8 cellular contexts compared by ENCODE assay signal in genomic region chr16:2883027-2883846, GRCh38. TPM values are rescaled to one million over a fixed set of nuclear protein-coding genes. Genes with fewer than 3 reads are reported as not detected.
DNase-seq lines count a peak whose midpoint lies in the region; ATAC-seq, FAIRE-seq and TF ChIP-seq lines count a peak whose summit lies in the region.

TSS of gene FLYWCH2 (plus strand) at chr16:2883215. CDS start at chr16:2896450, 13,235 bp downstream.

- 0 to 1% methylated on average over 9 to 69 of the region's 82 CpGs for WGBS in body of pancreas, 2 donors
- 1% methylated on average over 82 of the region's 82 CpGs for WGBS in sigmoid colon, 2 donors

- ATAC-seq in GM18520 (IDR thresholded peaks at IDR 0.05; ENCODE audit: unreplicated experiment) = peak; percentile 62
- peak; percentile 59 for ATAC-seq in HG03064 (IDR thresholded peaks at IDR 0.05; ENCODE audit: low read depth, unreplicated experiment)
- peak; percentile 85 for ATAC-seq in body of pancreas

- H3K4me1 ChIP-seq in body of pancreas (peaks cover 19% of the 10 kb centered on the region), sigmoid colon (peaks cover 0 to 16% (median 10%) of the 10 kb centered on the region in 4 donors)

- H3K27ac ChIP-seq in 22Rv1 = peak within 1 kb of the TSS; percentile 87
- peak within 1 kb of the TSS; percentile 88 to 95 (median 91) for H3K27ac ChIP-seq in body of pancreas
- H3K27ac ChIP-seq in sigmoid colon = peak within 1 kb of the TSS; percentile 94 to 100 (median 98)

- TF ChIP-seq CTCF in 22Rv1 (IDR thresholded peaks at IDR 0.05) (peak; percentile 8; the same call in 1 of the 2 replicates), body of pancreas (IDR thresholded peaks at IDR 0.05) (peak in 4 of 7 experiments; percentile 15 to 36 (median 32)), sigmoid colon (IDR thresholded peaks at IDR 0.05) (peak in 1 of 4 experiments; percentile 13)

- TF ChIP-seq POLR2A in body of pancreas (IDR thresholded peaks at IDR 0.05) (peak in 2 of 3 donors; percentile 68 to 77), sigmoid colon (IDR thresholded peaks at IDR 0.05) (peak; percentile 14 to 59)

- DNase-seq in NCI-H2107 treated with DMSO at 0.1 percent for 48 hours (lab: John Stamatoyannopoulos, UW; ENCODE audit: unreplicated experiment) = peak; percentile 92
- peak; percentile 97 to 99 (median 98) for DNase-seq in body of pancreas
- peak; percentile 80 for DNase-seq in iPS DF 19.7 (ENCODE audit: low read depth, low spot score)
- peak; percentile 99 for DNase-seq in sigmoid colon

- H3K36me3 ChIP-seq in body of pancreas (replicated peaks in 1 of 2; ENCODE audit: insufficient read depth in 1 of 2, low read depth in 2 of 2) = no peaks in the 10 kb centered on the region
- no peaks in the 10 kb centered on the region for H3K36me3 ChIP-seq in sigmoid colon

- TF ChIP-seq EP300 in sigmoid colon (IDR thresholded peaks at IDR 0.05) = no peak

- peak; percentile 20 for FAIRE-seq in TTC549 (lab: Jason Lieb, UNC)

- intact Hi-C loops in body of pancreas (cut with DNase I) (no loop called here), sigmoid colon (cut with DNase I) (loop anchor here (2.0 to 5.0 kb wide), 3 partner anchors 22 to 456 kb away; partner anchors contain the start of gene CCNF)

- H3K27me3 ChIP-seq in body of pancreas (no peaks in the 10 kb centered on the region), sigmoid colon (no peaks in the 10 kb centered on the region)

- H3K4me3 ChIP-seq in body of pancreas = peak within 1 kb of the TSS; percentile 55 to 58
- peak within 1 kb of the TSS; percentile 67 to 99 (median 80) for H3K4me3 ChIP-seq in sigmoid colon

- H3K9me3 ChIP-seq in body of pancreas (no peaks in the 10 kb centered on the region), sigmoid colon (no peaks in the 10 kb centered on the region)

RNA-seq across cellular contexts. Expression of gene FLYWCH2, which starts in this region (rescaled TPM):
- 10 to 100 TPM; 23.6 to 49.1 TPM for total RNA-seq in body of pancreas
- total RNA-seq in sigmoid colon = 10 to 100 TPM; 33.6 to 64.2 (median 55.8) TPM
- polyA plus RNA-seq in sigmoid colon = 10 to 100 TPM; 27.5 to 43.2 (median 30.7) TPM

Comparison
In these comparisons a context has a peak if more than half of its experiments do, and no peak if none do; other contexts are left out.
1. Peak in every context shown above with its lines: DNase-seq, ATAC-seq, H3K4me3 ChIP-seq and H3K27ac ChIP-seq.